Comparison of ENCODE assay signal across 8 cellular contexts in genomic region chr20:63520939-63521601, GRCh38. TPM values are rescaled to one million over a fixed set of nuclear protein-coding genes. Genes with fewer than 3 reads are reported as not detected.
DNase-seq lines count a peak whose midpoint lies in the region; ATAC-seq and TF ChIP-seq lines count a peak whose summit lies in the region.

No MANE protein-coding gene starts in this region.

- H3K4ac ChIP-seq in neuronal stem cell (ENCODE audit: low read length), result peak overlapping the region; percentile 84

- H3K79me1 ChIP-seq in neuronal stem cell (ENCODE audit: low read depth, low read length), result peaks cover 22% of the 10 kb centered on the region

- H2AFZ ChIP-seq in neuronal stem cell (ENCODE audit: low read length), result peak overlapping the region; percentile 91

- BruUV-seq in Panc1 (replicated peaks; lab: Mats Ljungman, UMichigan), result TSS peak; percentile 79

- H3K4me2 ChIP-seq in neuronal stem cell (ENCODE audit: insufficient read depth, low read length, poor library complexity, severe bottlenecking), result peak overlapping the region; percentile 96

- intact Hi-C loops in Panc1 (cut with micrococcal nuclease; ENCODE audit: unreplicated experiment), result no loop called here

- H3K4me1 ChIP-seq in Panc1 (ENCODE audit: control insufficient read depth, insufficient read depth, low read length) (peaks cover 7% of the 10 kb centered on the region), gastroesophageal sphincter (peaks cover 0 to 41% (median 20%) of the 10 kb centered on the region in 3 donors), neuronal stem cell (ENCODE audit: control insufficient read depth in 2 of 2, insufficient read depth in 1 of 2, low read depth in 1 of 2, low read length in 2 of 2) (peaks cover 13 to 15% of the 10 kb centered on the region in 2 donors)

- ATAC-seq in GM19043 (IDR thresholded peaks at IDR 0.05; ENCODE audit: low read depth, unreplicated experiment) (peak; percentile 40), HG03342 (IDR thresholded peaks at IDR 0.05; ENCODE audit: unreplicated experiment) (peak; percentile 40), Panc1 (peak; percentile 75), gastroesophageal sphincter (peak; percentile 65)

- H3K27ac ChIP-seq in Panc1 (ENCODE audit: low read length), result peak overlapping the region; percentile 77
- peak overlapping the region; percentile 72 to 98 (median 92) for H3K27ac ChIP-seq in gastroesophageal sphincter
- H3K27ac ChIP-seq in neuronal stem cell (replicated peaks; ENCODE audit: low read length), result peak overlapping the region; percentile 67
- peak overlapping the region; percentile 86 for H3K27ac ChIP-seq in substantia nigra (ENCODE audit: low read depth, low read length, poor library complexity, severe bottlenecking)

- H4K91ac ChIP-seq in neuronal stem cell (ENCODE audit: low read depth, low read length, poor library complexity), result peak overlapping the region; percentile 99

- peaks cover 4% of the 10 kb centered on the region; the same call in 1 of the 2 replicates for H3K36me3 ChIP-seq in Panc1 (ENCODE audit: control insufficient read depth, insufficient read depth, low read length)
- peaks cover 0 to 23% of the 10 kb centered on the region in 2 donors for H3K36me3 ChIP-seq in gastroesophageal sphincter
- peaks cover 19 to 50% of the 10 kb centered on the region in 2 donors for H3K36me3 ChIP-seq in neuronal stem cell (replicated peaks in 1 of 2; ENCODE audit: control insufficient read depth in 2 of 2, insufficient read depth in 2 of 2, low read length in 2 of 2)

- H3K4me3 ChIP-seq in Panc1 (ENCODE audit: low read depth in 2 of 2, low read length in 2 of 2) (peak overlapping the region; percentile 79 to 80), gastroesophageal sphincter (peak overlapping the region; percentile 62 to 99), neuronal stem cell (ENCODE audit: low read length in 2 of 2) (peak overlapping the region; percentile 92 to 99)

- CTCF ChIA-PET in Panc1 (lab: Charles Lee), result interaction anchor here (0.6 to 1.5 kb wide), 3 partner anchors 16 to 85 kb away, joined by 7 to 10 read pairs (median 9); partner anchors contain the start of gene PTK6

- H2BK5ac ChIP-seq in neuronal stem cell (ENCODE audit: low read length), result no peak overlapping the region

- H2BK12ac ChIP-seq in neuronal stem cell (ENCODE audit: low read length), result peak overlapping the region; percentile 58

- peak overlapping the region; percentile 97 for H2AK5ac ChIP-seq in neuronal stem cell (ENCODE audit: low read depth, low read length)

- peak overlapping the region; percentile 98 for H3K9ac ChIP-seq in neuronal stem cell (ENCODE audit: low read depth, low read length, poor library complexity)

- H3K14ac ChIP-seq in neuronal stem cell (ENCODE audit: low read length), result peak overlapping the region; percentile 90

- TF ChIP-seq POLR2A in gastroesophageal sphincter (IDR thresholded peaks at IDR 0.05), result no peak

- WGBS in gastroesophageal sphincter (ENCODE audit: low coverage in 1 of 2), 2 donors, result no CpG with 5 or more reads among the region's 67 CpGs
- no CpG with 5 or more reads among the region's 67 CpGs for WGBS in neuronal stem cell (ENCODE audit: extremely low coverage in 2 of 2, insufficient read length in 2 of 2, insufficient replicate concordance in 1 of 2), 2 donors

- H4K8ac ChIP-seq in neuronal stem cell (ENCODE audit: low read depth, low read length), result peak overlapping the region; percentile 43

- H2BK15ac ChIP-seq in neuronal stem cell (ENCODE audit: low read length), result peak overlapping the region; percentile 67

- no peak overlapping the region for H2BK120ac ChIP-seq in neuronal stem cell (ENCODE audit: low read depth, low read length)

- DNase-seq in Ammon's horn (ENCODE audit: low spot score) (peak; percentile 67), Panc1 (ENCODE audit: low read depth, low spot score) (no peak), neuronal stem cell (ENCODE audit: low spot score) (peak; percentile 70), substantia nigra (lab: John Stamatoyannopoulos, UW) (peak in 45 of 49 donors; percentile 38 to 97 (median 70))
- peak; percentile 33 to 75 (median 48) for DNase-seq in activated naive CD4-positive, alpha-beta T cell (lab: John Stamatoyannopoulos, UW)

- POLR2A ChIA-PET in Panc1 (lab: Charles Lee), result interaction anchor here (0.6 to 1.9 kb wide), 3 partner anchors 11 to 34 kb away, joined by 3 to 5 read pairs (median 4); partner anchors contain the start of gene PTK6

- no peak for TF ChIP-seq EP300 in gastroesophageal sphincter (IDR thresholded peaks at IDR 0.05)

- H3K27me3 ChIP-seq in Panc1 (ENCODE audit: control insufficient read depth, insufficient read depth, low read length) (no peaks in the 10 kb centered on the region), gastroesophageal sphincter (no peaks in the 10 kb centered on the region), neuronal stem cell (ENCODE audit: control insufficient read depth in 3 of 3, insufficient read depth in 3 of 3, low read depth in 1 of 3, low read length in 3 of 3) (peaks cover 0 to 3% (median 0%) of the 10 kb centered on the region in 3 experiments)

- TF ChIP-seq CTCF in Panc1 (IDR thresholded peaks at IDR 0.05) (no peak; the same call in 1 of the 2 replicates), gastroesophageal sphincter (IDR thresholded peaks at IDR 0.05) (peak in 2 of 4 experiments; percentile 20 to 30)

- H3K18ac ChIP-seq in neuronal stem cell (ENCODE audit: low read length), result peak overlapping the region; percentile 99

- in situ Hi-C loops in Panc1 (cut with HindIII; ENCODE audit: low pct_unique_long_range_greater_than_20kb, low sequenced_read_pairs), result no loop called here

- H3K23ac ChIP-seq in neuronal stem cell (ENCODE audit: low read depth, low read length, poor library complexity), result peak overlapping the region; percentile 98

- H3K9me3 ChIP-seq in Panc1 (ENCODE audit: control insufficient read depth, insufficient read depth, low read depth, low read length), result no peaks in the 10 kb centered on the region
- peaks cover 0 to 4% (median 0%) of the 10 kb centered on the region in 3 donors for H3K9me3 ChIP-seq in gastroesophageal sphincter
- H3K9me3 ChIP-seq in neuronal stem cell (replicated peaks in 1 of 2; ENCODE audit: control insufficient read depth in 2 of 2, insufficient read depth in 1 of 2, low read depth in 1 of 2, low read length in 2 of 2), result peaks cover 12 to 20% of the 10 kb centered on the region in 2 donors

RNA-seq across cellular contexts. Expression of gene PPDPF, which starts 0.5 kb away (rescaled TPM):
- total RNA-seq in Panc1 (2021; ENCODE audit: unreplicated experiment) (241 TPM), gastroesophageal sphincter (100 to 1,000 TPM; 114 to 256 (median 162) TPM)
- 323 TPM for polyA plus RNA-seq in Panc1 (2012; ENCODE audit: insufficient read length)
- 310 TPM for polyA plus RNA-seq in neuronal stem cell (2013, experiment 1 of 2)
- polyA plus RNA-seq in neuronal stem cell (2013, experiment 2 of 2), result 296 TPM

RNA-seq across cellular contexts. Expression of gene PTK6, which starts 16.1 kb away (rescaled TPM):
- total RNA-seq in Panc1 (2021; ENCODE audit: unreplicated experiment), result 6.5 TPM
- polyA plus RNA-seq in Panc1 (2012; ENCODE audit: insufficient read length), result 9.7 TPM
- 1 to 10 TPM in 1 of 4 donors, under 1 TPM in 2, not detected in 1; 0.13 to 2.1 (median 0.42) TPM for total RNA-seq in gastroesophageal sphincter
- polyA plus RNA-seq in neuronal stem cell (2013, experiment 1 of 2), result not detected
- not detected for polyA plus RNA-seq in neuronal stem cell (2013, experiment 2 of 2)

RNA-seq across cellular contexts. Expression of gene EEF1A2, which starts 22.2 kb away (rescaled TPM):
- total RNA-seq in Panc1 (2021; ENCODE audit: unreplicated experiment) (178 TPM), gastroesophageal sphincter (1 to 10 TPM in 3 of 4 donors, under 1 TPM in 1; 0.47 to 6.5 (median 3.4) TPM)
- polyA plus RNA-seq in Panc1 (2012; ENCODE audit: insufficient read length), result 392 TPM
- polyA plus RNA-seq in neuronal stem cell (2013, experiment 1 of 2), result 0.57 TPM
- polyA plus RNA-seq in neuronal stem cell (2013, experiment 2 of 2), result 0.96 TPM

RNA-seq across cellular contexts. Expression of gene SRMS, which starts 26.5 kb away (rescaled TPM):
- total RNA-seq in Panc1 (2021; ENCODE audit: unreplicated experiment), result not detected
- polyA plus RNA-seq in Panc1 (2012; ENCODE audit: insufficient read length), result 0.41 TPM
- not detected for total RNA-seq in gastroesophageal sphincter
- not detected for polyA plus RNA-seq in neuronal stem cell (2013, experiment 1 of 2)
- not detected for polyA plus RNA-seq in neuronal stem cell (2013, experiment 2 of 2)

RNA-seq across cellular contexts. Expression of gene FNDC11, which starts 32.9 kb away (rescaled TPM):
- total RNA-seq in Panc1 (2021; ENCODE audit: unreplicated experiment) (1.3 TPM), gastroesophageal sphincter (under 1 TPM in 1 of 4 donors, not detected in 3; 0.27 TPM)
- polyA plus RNA-seq in Panc1 (2012; ENCODE audit: insufficient read length), result 4.0 TPM
- 7.5 TPM for polyA plus RNA-seq in neuronal stem cell (2013, experiment 1 of 2)
- 7.2 TPM for polyA plus RNA-seq in neuronal stem cell (2013, experiment 2 of 2)

Comparison
In these comparisons a context has a peak if more than half of its experiments do, and no peak if none do; other contexts are left out.
1. RNA of gene EEF1A2, which starts 22.2 kb away (total RNA-seq): 178 TPM in Panc1 (single experiment); 0.47 to 6.5 TPM in gastroesophageal sphincter; every median in the first group is over 10 times any median in the second.
2. Peak in every context shown above with its lines, with median percentiles within 50 percentile points of each other: ATAC-seq, H3K27ac ChIP-seq and H3K4me3 ChIP-seq.